ENCODE assay signal across 17 cellular contexts in the genomic region with DNA sequence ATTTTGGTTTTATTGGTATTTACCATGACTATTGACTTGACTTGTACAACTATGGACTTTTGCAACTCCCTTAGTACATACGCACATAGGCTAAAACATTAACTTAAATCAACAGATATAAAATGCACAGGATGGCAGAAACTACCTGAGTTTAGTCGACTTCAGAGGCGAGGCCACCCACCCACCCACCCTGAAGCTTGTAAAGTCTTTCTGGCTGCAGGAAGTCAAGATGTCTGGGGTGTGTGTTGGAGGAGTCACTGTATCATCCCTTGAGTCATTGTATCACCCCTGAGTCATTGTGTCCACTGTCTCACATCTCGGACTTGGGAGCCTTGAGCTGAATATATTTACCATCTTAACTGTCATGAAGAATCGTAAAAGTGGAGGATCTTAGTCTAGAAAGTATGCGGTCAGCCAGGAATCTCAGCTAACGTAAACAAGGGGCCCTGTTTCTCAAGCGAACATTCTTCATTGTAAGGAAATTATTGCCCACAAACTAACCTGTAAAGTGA.
DNase-seq lines count a peak whose midpoint lies in the region; ATAC-seq and TF ChIP-seq lines count a peak whose summit lies in the region.
"Had no signal": no experiment of that assay in that cellular context is flagged by ENCODE, and none has a peak within 500 bp of the region (broad histone marks: within the 10 kb centered on the region; RNA-seq: fewer than 3 reads in every experiment).

No MANE protein-coding gene starts in this region.

- H2AK5ac ChIP-seq in IMR-90 (ENCODE audit: low read depth, low read length): no peak overlapping the region

- WGBS in IMR-90 (ENCODE audit: extremely low coverage in 2 of 2, insufficient read length in 1 of 2), 2 experiments: no CpG with 5 or more reads among the region's 8 CpGs

- H3K36me3 ChIP-seq in IMR-90 (ENCODE audit: control insufficient read depth, insufficient read depth, low read length): no peaks in the 10 kb centered on the region
- no peaks in the 10 kb centered on the region for H3K36me3 ChIP-seq in brain microvascular endothelial cell (replicated peaks)
- H3K36me3 ChIP-seq: tibial artery had no signal

- in situ Hi-C loops in IMR-90 (cut with MboI; ENCODE audit: low sequenced_read_pairs): no loop called here
- in situ Hi-C loops in brain microvascular endothelial cell (cut with HindIII; ENCODE audit: low pct_ligation_motif_present, low sequenced_read_pairs): no loop called here

- H2BK20ac ChIP-seq in IMR-90 (ENCODE audit: low read depth, low read length): no peak overlapping the region

- no peaks in the 10 kb centered on the region for H4K20me1 ChIP-seq in IMR-90 (ENCODE audit: insufficient read depth, low read length)

- H3K27ac ChIP-seq in IMR-90 (ENCODE audit: insufficient read depth, low read length): no peak overlapping the region
- no peak overlapping the region for H3K27ac ChIP-seq in brain microvascular endothelial cell
- H3K27ac ChIP-seq: tibial artery had no signal

- H4K8ac ChIP-seq in IMR-90 (ENCODE audit: low read depth in 2 of 2, low read length in 2 of 2): no peak overlapping the region

- H3K79me1 ChIP-seq in IMR-90 (ENCODE audit: low read depth in 1 of 2, low read length in 2 of 2): no peaks in the 10 kb centered on the region

- H4K5ac ChIP-seq in IMR-90 (ENCODE audit: low read depth, low read length): no peak overlapping the region

- H3K27me3 ChIP-seq in IMR-90 (ENCODE audit: control insufficient read depth, insufficient read depth, low read length) (no peaks in the 10 kb centered on the region), brain microvascular endothelial cell (replicated peaks) (no peaks in the 10 kb centered on the region)
- H3K27me3 ChIP-seq: tibial artery had no signal

- dilution Hi-C loops in IMR-90 (cut with HindIII; ENCODE audit: low sequenced_read_pairs, unreplicated experiment): no loop called here

- H2BK5ac ChIP-seq in IMR-90 (ENCODE audit: low read depth, low read length, poor library complexity, severe bottlenecking): no peak overlapping the region

- H3K4me3 ChIP-seq in AG10803 (ENCODE audit: low read length): no peak overlapping the region
- no peak overlapping the region for H3K4me3 ChIP-seq in IMR-90 (ENCODE audit: insufficient read depth, low read depth, low read length)
- H3K4me3 ChIP-seq in brain microvascular endothelial cell (ENCODE audit: low read depth, low read length): no peak overlapping the region
- H3K4me3 ChIP-seq: GM12878, tibial artery had no signal

- BruUV-seq in IMR-90 (replicated peaks; lab: Mats Ljungman, UMichigan): no TSS peak

- TF ChIP-seq POLR2A in IMR-90 (IDR thresholded peaks at IDR 0.05; ENCODE audit: low read depth, low read length): no peak

- H3K9me1 ChIP-seq in IMR-90 (ENCODE audit: insufficient read depth, low read length): no peaks in the 10 kb centered on the region

- POLR2A ChIA-PET in IMR-90 (lab: Charles Lee; ENCODE audit: unreplicated experiment): no interaction called here

- no peak overlapping the region for H3K14ac ChIP-seq in IMR-90 (replicated peaks; ENCODE audit: low read depth, low read length)

- ATAC-seq in IMR-90 (ENCODE audit: low read depth) (no peak), left colon (peak; percentile 95), GM21515 (IDR thresholded peaks at IDR 0.05; ENCODE audit: unreplicated experiment) (no peak), HG02840 (IDR thresholded peaks at IDR 0.05; ENCODE audit: low FRiP score, unreplicated experiment) (no peak)
- ATAC-seq: GM12878, natural killer cell had no signal

- H3K18ac ChIP-seq in IMR-90 (ENCODE audit: low read depth, low read length): no peak overlapping the region

- intact Hi-C loops in IMR-90 (cut with micrococcal nuclease): no loop called here
- intact Hi-C loops in left colon (cut with DNase I, micrococcal nuclease): no loop called here

- no peak overlapping the region for H2AFZ ChIP-seq in IMR-90 (replicated peaks; ENCODE audit: low read length, poor library complexity)

- CTCF ChIA-PET in IMR-90 (lab: Yijun Ruan, JAX): no interaction called here

- peak; percentile 53 for DNase-seq in AG10803 (ENCODE audit: low read depth)
- peak; percentile 23 for DNase-seq in IMR-90
- peak; percentile 69 for DNase-seq in brain microvascular endothelial cell
- DNase-seq in left colon: peak; percentile 3 to 57
- no peak for DNase-seq in SIG-M5 (lab: John Stamatoyannopoulos, UW)
- no peak for DNase-seq in NK-92 (lab: John Stamatoyannopoulos, UW; ENCODE audit: unreplicated experiment)
- DNase-seq: activated CD4-positive, alpha-beta T cell treated with anti-CD3 and anti-CD28 coated beads, Interleukin-2, amount 10 ng/mL, durations not matched to agents 7 days and 5 days; KBM-7; mammary epithelial cell; natural killer cell; NCI-H1048; NCI-H2107; NCI-H526; tibial artery had no signal

- TF ChIP-seq RAD21 in IMR-90 (IDR thresholded peaks at IDR 0.05; ENCODE audit: low read length): no peak

- no peak overlapping the region for H2BK120ac ChIP-seq in IMR-90 (ENCODE audit: low read depth, low read length)

- no peak overlapping the region for H3K56ac ChIP-seq in IMR-90 (ENCODE audit: extremely low read depth, insufficient read depth, low read length)

- TF ChIP-seq CTCF in AG10803 (conservative IDR thresholded peaks at IDR 0.05; ENCODE audit: low read length): no peak
- TF ChIP-seq CTCF in IMR-90 (conservative IDR thresholded peaks at IDR 0.05; ENCODE audit: low read depth, low read length): no peak
- TF ChIP-seq CTCF in brain microvascular endothelial cell (IDR thresholded peaks at IDR 0.05; ENCODE audit: low read depth, low read length, missing control alignments): no peak

- H3K9me3 ChIP-seq in IMR-90 (ENCODE audit: control insufficient read depth, insufficient read depth, low read length): peaks cover 7% of the 10 kb centered on the region
- H3K9me3 ChIP-seq: tibial artery had no signal

- H3K9ac ChIP-seq in IMR-90 (ENCODE audit: low read depth, low read length): no peak overlapping the region

- H4K91ac ChIP-seq in IMR-90 (ENCODE audit: insufficient read depth, low read depth, low read length): no peak overlapping the region

- no peak overlapping the region for H3K4me2 ChIP-seq in IMR-90 (ENCODE audit: low read depth, low read length)

- no peak overlapping the region for H3K4ac ChIP-seq in IMR-90 (ENCODE audit: low read depth, low read length)

- H3K4me1 ChIP-seq in IMR-90 (ENCODE audit: control insufficient read depth, insufficient read depth, low read length): no peaks in the 10 kb centered on the region
- H3K4me1 ChIP-seq: tibial artery had no signal

- no peak overlapping the region for H3K23ac ChIP-seq in IMR-90 (ENCODE audit: low read depth, low read length)

- no peak overlapping the region for H2AK9ac ChIP-seq in IMR-90 (replicated peaks; ENCODE audit: low read depth, low read length, poor library complexity)

- no peak overlapping the region for H2BK15ac ChIP-seq in IMR-90 (ENCODE audit: low read depth, low read length)

TF ChIP-seq in IMR-90, 13 proteins besides CTCF, POLR2A, EP300 and RAD21:
- TF ChIP-seq MXI1 (IDR thresholded peaks at IDR 0.05; ENCODE audit: borderline replicate concordance, low read depth, low read length): no peak
- no peak for TF ChIP-seq NFE2L2 (IDR thresholded peaks at IDR 0.05; ENCODE audit: low read depth, low read length)
- no peak for TF ChIP-seq MAZ (IDR thresholded peaks at IDR 0.05; ENCODE audit: borderline replicate concordance, low read depth, low read length)

Comparison
In these comparisons a context has a peak if more than half of its experiments do, and no peak if none do; other contexts are left out.
1. DNase-seq: peak in AG10803 (single experiment), IMR-90 (single experiment), brain microvascular endothelial cell (single experiment) and left colon (2 of 2); none in SIG-M5 (single experiment) and NK-92 (single experiment).